8 cellular contexts compared by ENCODE assay signal in genomic region chr3:30756218-30756617, GRCh38.
"Had no signal": no experiment of that assay in that cellular context is flagged by ENCODE, and none has a peak within 500 bp of the region (broad histone marks: within the 10 kb centered on the region; RNA-seq: fewer than 3 reads in every experiment).

No MANE protein-coding gene starts in this region.

- H3K9me3 ChIP-seq: HAP-1 had no signal

- H3K27ac ChIP-seq: GM23248, HL-60 had no signal

- H3K36me3 ChIP-seq: HAP-1 had no signal

- ATAC-seq: HCT116, HepG2 had no signal

- H3K4me3 ChIP-seq: GM23248, HAP-1 had no signal

- DNase-seq: GM23248, GOT3, H7, KBM-7 had no signal
